In genomic region chr11:35237860-35238715, GRCh38 we compare ENCODE assay signal across 8 cellular contexts.
DNase-seq lines count a peak whose midpoint lies in the region; ATAC-seq, FAIRE-seq and TF ChIP-seq lines count a peak whose summit lies in the region.

No MANE protein-coding gene starts in this region.

- H4K20me1 ChIP-seq in keratinocyte (ENCODE audit: control insufficient read depth, extremely low read depth, insufficient read depth, low read length): no peaks in the 10 kb centered on the region

- H3K36me3 ChIP-seq in keratinocyte (ENCODE audit: control insufficient read depth in 2 of 2, extremely low read depth in 1 of 2, insufficient read depth in 2 of 2, low read length in 2 of 2): no peaks in the 10 kb centered on the region

- H3K27ac ChIP-seq in keratinocyte (ENCODE audit: control insufficient read depth, insufficient read depth, low read length): no peak overlapping the region

- peak; percentile 84 for FAIRE-seq in keratinocyte (lab: Jason Lieb, UNC)

- DNase-seq in DMS79 treated with DMSO at 0.1 percent for 48 hours (lab: John Stamatoyannopoulos, UW) (peak; percentile 60), KBM-7 (peak; percentile 72), RKO (ENCODE audit: low spot score) (peak; percentile 64), astrocyte of the hippocampus (ENCODE audit: low read depth, low spot score) (peak; percentile 36), keratinocyte (ENCODE audit: low read depth, low spot score) (no peak)
- peak; percentile 17 for DNase-seq in stimulated activated CD8-positive, alpha-beta memory T cell treated with anti-CD3 and anti-CD28 coated beads, Interleukin-7, amount 100 ng/mL, for 24 hours (ENCODE audit: low read depth)

- ATAC-seq in GM21737 (IDR thresholded peaks at IDR 0.05; ENCODE audit: unreplicated experiment) (no peak), GM19397 (IDR thresholded peaks at IDR 0.05; ENCODE audit: unreplicated experiment) (no peak)

- H3K4me2 ChIP-seq in keratinocyte (ENCODE audit: control insufficient read depth, extremely low read depth, insufficient read depth, low read depth, low read length): peak overlapping the region; percentile 57

- H2AFZ ChIP-seq in keratinocyte (ENCODE audit: control insufficient read depth, low read length): no peak overlapping the region

- in situ Hi-C loops in KBM-7 (cut with MboI; ENCODE audit: low pct_unique_long_range_greater_than_20kb, low sequenced_read_pairs): no loop called here

- H3K79me2 ChIP-seq in keratinocyte (ENCODE audit: control insufficient read depth, insufficient read depth, low read length): no peaks in the 10 kb centered on the region

- H3K4me1 ChIP-seq in keratinocyte (ENCODE audit: control insufficient read depth, extremely low read depth, insufficient read depth, low read length): peaks cover 32% of the 10 kb centered on the region

- no peak overlapping the region for H3K9ac ChIP-seq in keratinocyte (ENCODE audit: control insufficient read depth, extremely low read depth, insufficient read depth, low read length)

- peak overlapping the region in 1 of 3 experiments; percentile 23 for H3K4me3 ChIP-seq in keratinocyte (ENCODE audit: control insufficient read depth in 2 of 3, extremely low read depth in 1 of 3, insufficient read depth in 2 of 3, low read depth in 1 of 3, low read length in 3 of 3)

- no peaks in the 10 kb centered on the region for H3K9me1 ChIP-seq in keratinocyte (ENCODE audit: control insufficient read depth, extremely low read depth, insufficient read depth, low read length)

- H3K9me3 ChIP-seq in keratinocyte (ENCODE audit: control insufficient read depth, low read depth, low read length): no peaks in the 10 kb centered on the region

- TF ChIP-seq CTCF in keratinocyte (optimal IDR thresholded peaks at IDR 0.05 in 1 of 3, IDR thresholded peaks at IDR 0.05 in 1 of 3, conservative IDR thresholded peaks at IDR 0.05 in 1 of 3; ENCODE audit: extremely low read depth in 1 of 3, insufficient read depth in 2 of 3, low read length in 3 of 3): peak; percentile 69 to 81 (median 79)

- no peaks in the 10 kb centered on the region for H3K27me3 ChIP-seq in keratinocyte (ENCODE audit: control insufficient read depth, extremely low read depth, insufficient read depth, low read length)

- dilution Hi-C loops in keratinocyte (cut with MboI; ENCODE audit: extremely low pct_ligation_motif_present, low sequenced_read_pairs): no loop called here
